In the genomic region with DNA sequence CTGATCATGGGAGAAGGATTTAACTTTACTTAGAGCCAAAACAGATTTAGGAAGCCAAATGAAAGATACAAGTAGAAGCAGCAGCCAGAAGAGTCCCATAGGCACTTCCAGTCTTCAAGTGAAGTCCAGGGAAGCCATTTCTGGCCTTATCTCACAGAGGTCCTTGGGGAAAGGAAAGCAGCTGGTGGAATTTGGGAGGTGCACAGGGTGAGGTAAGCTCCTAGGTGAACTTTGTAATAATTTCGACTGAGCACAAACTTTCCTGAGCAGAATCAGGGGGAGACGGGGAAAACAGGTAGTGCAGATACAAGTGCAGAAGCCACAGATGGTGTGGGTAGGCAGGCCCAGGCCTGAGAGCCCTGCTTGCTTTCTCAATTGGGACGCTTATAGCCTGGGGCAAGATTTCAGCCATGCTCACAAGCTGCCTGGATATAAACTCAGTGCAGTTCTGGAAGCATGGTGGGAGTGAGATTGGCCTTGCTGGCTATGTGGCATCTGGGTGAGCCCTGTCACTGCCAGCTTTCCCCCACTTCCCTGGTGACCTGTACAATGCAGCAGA, we compare ENCODE assay signal across 17 cellular contexts. TPM values are rescaled to one million over a fixed set of nuclear protein-coding genes. Genes with fewer than 3 reads are reported as not detected.
DNase-seq lines count a peak whose midpoint lies in the region; ATAC-seq and TF ChIP-seq lines count a peak whose summit lies in the region.
"Had no signal": no experiment of that assay in that cellular context is flagged by ENCODE, and none has a peak within 500 bp of the region (broad histone marks: within the 10 kb centered on the region; RNA-seq: fewer than 3 reads in every experiment).

No MANE protein-coding gene starts in this region.

- WGBS in mammary epithelial cell (ENCODE audit: low coverage, missing lambda C conversion rate), result 0% methylated on average over 2 of the region's 3 CpGs
- no CpG with 5 or more reads among the region's 3 CpGs for WGBS in mesendoderm (ENCODE audit: extremely low coverage, insufficient coverage, low lambda C conversion rate)

- no peaks in the 10 kb centered on the region for H3K79me1 ChIP-seq in mesendoderm (ENCODE audit: low read length)

- H3K79me2 ChIP-seq in mammary epithelial cell (ENCODE audit: insufficient read depth, low read length) (no peaks in the 10 kb centered on the region), mesendoderm (ENCODE audit: control insufficient read depth, insufficient read depth, low read length) (no peaks in the 10 kb centered on the region)

- no peak for TF ChIP-seq CTCF in mammary epithelial cell (conservative IDR thresholded peaks at IDR 0.05 in 1 of 2, IDR thresholded peaks at IDR 0.05 in 1 of 2; ENCODE audit: extremely low read depth in 1 of 2, insufficient read depth in 1 of 2, low read depth in 1 of 2, low read length in 2 of 2)
- no peak for TF ChIP-seq CTCF in GM10248 (IDR thresholded peaks at IDR 0.05; ENCODE audit: control extremely low read depth, extremely low read depth, low read depth, missing control alignments)

- no peaks in the 10 kb centered on the region for H4K20me1 ChIP-seq in mammary epithelial cell (ENCODE audit: insufficient read depth, low read length)
- H4K20me1 ChIP-seq: BLaER1 treated with 17β-estradiol and CSF1 and Interleukin-3, amounts not matched to agents 10 nM and 100 nM had no signal

- H3K27ac ChIP-seq in mammary epithelial cell (ENCODE audit: insufficient read depth, low read depth, low read length) (no peak overlapping the region), mesendoderm (ENCODE audit: low read depth, low read length) (no peak overlapping the region)
- H3K27ac ChIP-seq: A549; BLaER1 treated with 17β-estradiol and CSF1 and Interleukin-3, amounts not matched to agents 10 nM and 100 nM; HL-60; SK-N-MC; spleen; uterus had no signal

- no peak overlapping the region for H2BK15ac ChIP-seq in mesendoderm (replicated peaks; ENCODE audit: low read depth)

- H2AFZ ChIP-seq in mammary epithelial cell (ENCODE audit: low read depth, low read length), result peak overlapping the region; percentile 68

- peak overlapping the region; percentile 64 for H3K4me2 ChIP-seq in mammary epithelial cell (ENCODE audit: insufficient read depth, low read depth, low read length)
- H3K4me2 ChIP-seq in mesendoderm (ENCODE audit: low read length), result no peak overlapping the region
- H3K4me2 ChIP-seq: A549; BLaER1 treated with 17β-estradiol and CSF1 and Interleukin-3, amounts not matched to agents 10 nM and 100 nM had no signal

- H3K23ac ChIP-seq in mesendoderm (ENCODE audit: low read length), result no peak overlapping the region

- CTCF ChIA-PET in mammary epithelial cell (lab: Charles Lee; ENCODE audit: low non-redundant PET) (no interaction called here), GM10248 (lab: Yijun Ruan, JAX) (interaction anchor here (0.6 to 1.9 kb wide), 5 partner anchors 11 to 118 kb away, joined by 3 to 5 read pairs (median 4); a partner anchor contains a TSS)

- H3K9me3 ChIP-seq in mammary epithelial cell (replicated peaks; ENCODE audit: insufficient read depth, low read length), result no peaks in the 10 kb centered on the region
- H3K9me3 ChIP-seq: A549; BLaER1 treated with 17β-estradiol and CSF1 and Interleukin-3, amounts not matched to agents 10 nM and 100 nM; uterus had no signal

- H2BK5ac ChIP-seq in mesendoderm (ENCODE audit: low read length), result no peak overlapping the region

- no peak overlapping the region for H4K8ac ChIP-seq in mesendoderm (ENCODE audit: low read depth, low read length)

- ATAC-seq in Right ventricle myocardium inferior, result peak; percentile 44
- ATAC-seq: A549 had no signal

- dilution Hi-C loops in mammary epithelial cell (cut with HindIII; ENCODE audit: low sequenced_read_pairs), result no loop called here

- H3K36me3 ChIP-seq in mammary epithelial cell (ENCODE audit: insufficient read depth, low read length) (no peaks in the 10 kb centered on the region), mesendoderm (ENCODE audit: control insufficient read depth, insufficient read depth, low read length) (no peaks in the 10 kb centered on the region)
- H3K36me3 ChIP-seq: BLaER1 treated with 17β-estradiol and CSF1 and Interleukin-3, amounts not matched to agents 10 nM and 100 nM; spleen; uterus had no signal

- H2BK120ac ChIP-seq in mesendoderm (ENCODE audit: low read depth, low read length), result no peak overlapping the region

- POLR2A ChIA-PET in GM10248 (lab: Yijun Ruan, JAX), result no interaction called here

- H3K4me3 ChIP-seq in mammary epithelial cell (replicated peaks in 1 of 3; ENCODE audit: insufficient read depth in 1 of 3, low read depth in 2 of 3, low read length in 3 of 3) (no peak overlapping the region), mesendoderm (ENCODE audit: low read length) (no peak overlapping the region)
- H3K4me3 ChIP-seq: A549; BLaER1 treated with 17β-estradiol and CSF1 and Interleukin-3, amounts not matched to agents 10 nM and 100 nM; SK-N-MC; spleen; uterus had no signal

- no peak overlapping the region for H3K4ac ChIP-seq in mesendoderm (ENCODE audit: low read depth, low read length)

- H3K4me1 ChIP-seq in mammary epithelial cell (ENCODE audit: insufficient read depth, low read length), result peaks cover 19% of the 10 kb centered on the region
- no peaks in the 10 kb centered on the region for H3K4me1 ChIP-seq in mesendoderm (ENCODE audit: control insufficient read depth, low read depth, low read length)
- H3K4me1 ChIP-seq: A549; BLaER1 treated with 17β-estradiol and CSF1 and Interleukin-3, amounts not matched to agents 10 nM and 100 nM; spleen; uterus had no signal

- H2AK5ac ChIP-seq in mesendoderm (ENCODE audit: low read length), result no peak overlapping the region

- no peak overlapping the region for H3K18ac ChIP-seq in mesendoderm (ENCODE audit: low read length)

- peak; percentile 20 for DNase-seq in Right ventricle myocardium inferior (ENCODE audit: missing footprints)
- no peak for DNase-seq in cardiac septum (ENCODE audit: low spot score)
- DNase-seq in mammary epithelial cell, result peak; percentile 82
- DNase-seq in mesendoderm, result peak; percentile 7
- peak; percentile 64 for DNase-seq in ureter (ENCODE audit: low spot score)
- no peak for DNase-seq in GM10248 (ENCODE audit: extremely low spot score)
- no peak for DNase-seq in NCI-H187 treated with DMSO at 0.1 percent for 48 hours (lab: John Stamatoyannopoulos, UW)
- no peak for DNase-seq in NCI-H2227 (lab: John Stamatoyannopoulos, UW; ENCODE audit: unreplicated experiment)
- DNase-seq: DMS53, hippocampal formation, NCI-H2029, spleen had no signal

- H3K27me3 ChIP-seq in mammary epithelial cell (ENCODE audit: insufficient read depth, low read length) (no peaks in the 10 kb centered on the region), mesendoderm (ENCODE audit: insufficient read depth, low read length, poor library complexity) (no peaks in the 10 kb centered on the region)
- H3K27me3 ChIP-seq: BLaER1 treated with 17β-estradiol and CSF1 and Interleukin-3, amounts not matched to agents 10 nM and 100 nM; spleen; uterus had no signal

- no TSS peak for BruUV-seq in mammary epithelial cell (replicated peaks; lab: Mats Ljungman, UMichigan)

- H3K9ac ChIP-seq in mammary epithelial cell (ENCODE audit: insufficient read depth, low read length) (no peak overlapping the region), mesendoderm (ENCODE audit: low read length) (no peak overlapping the region)
- H3K9ac ChIP-seq: BLaER1 treated with 17β-estradiol and CSF1 and Interleukin-3, amounts not matched to agents 10 nM and 100 nM had no signal

- H3K56ac ChIP-seq in mesendoderm (ENCODE audit: low read length), result no peak overlapping the region

- intact Hi-C loops in Right ventricle myocardium inferior (cut with DNase I) (no loop called here), cardiac septum (cut with DNase I) (no loop called here), mammary epithelial cell (cut with micrococcal nuclease) (no loop called here)

- in situ Hi-C loops in mammary epithelial cell (cut with MboI; ENCODE audit: low sequenced_read_pairs in 2 of 2), result no loop called here

- H4K5ac ChIP-seq in mesendoderm (ENCODE audit: low read length), result no peak overlapping the region

RNA-seq across cellular contexts. Expression of a gene that starts 44.9 kb away (rescaled TPM):
- 10.0 TPM for total RNA-seq in Right ventricle myocardium inferior
- 14.3 TPM for total RNA-seq in cardiac septum
- total RNA-seq in mammary epithelial cell, result 1 to 10 TPM; 1.3 to 1.4 TPM
- 0.92 TPM for polyA plus RNA-seq in mammary epithelial cell
- not detected for polyA minus RNA-seq in mammary epithelial cell
- polyA plus RNA-seq in mesendoderm (2013, experiment 1 of 2), result 2.1 TPM
- 2.3 TPM for polyA plus RNA-seq in mesendoderm (2013, experiment 2 of 2)
- total RNA-seq in ureter, result 12.6 TPM

Comparison
In these comparisons a context has a peak if more than half of its experiments do, and no peak if none do; other contexts are left out.
1. DNase-seq: peak in Right ventricle myocardium inferior (single experiment), mammary epithelial cell (single experiment), mesendoderm (single experiment) and ureter (single experiment); none in cardiac septum (single experiment), GM10248 (single experiment), NCI-H187 treated with DMSO at 0.1 percent for 48 hours (single experiment) and NCI-H2227 (single experiment).